In the genomic region with DNA sequence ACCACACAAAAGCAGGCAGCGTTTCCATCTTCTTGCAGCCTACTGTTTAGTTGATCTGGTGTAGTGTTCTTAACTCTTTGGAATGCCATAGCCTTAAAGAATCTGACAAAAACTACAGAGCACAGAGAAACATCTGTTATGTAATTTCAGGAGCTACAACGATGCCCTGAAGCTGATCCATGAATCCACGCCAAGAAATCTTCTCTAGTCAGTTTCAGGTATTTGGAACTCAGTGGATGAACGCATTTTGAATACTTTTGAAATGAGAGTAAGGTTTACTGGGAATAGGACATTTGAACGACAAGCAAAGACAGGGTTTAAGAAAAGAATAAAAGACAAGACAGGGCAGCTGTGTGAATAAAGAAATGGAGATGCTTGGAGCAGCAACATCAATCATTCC, we compare ENCODE assay signal across 1 cellular context.
TF ChIP-seq lines count a peak whose summit lies in the region.

No MANE protein-coding gene starts in this region.

TF ChIP-seq in HepG2, 621 proteins besides CTCF, POLR2A, EP300 and RAD21:
- TF ChIP-seq, protein P1, sequence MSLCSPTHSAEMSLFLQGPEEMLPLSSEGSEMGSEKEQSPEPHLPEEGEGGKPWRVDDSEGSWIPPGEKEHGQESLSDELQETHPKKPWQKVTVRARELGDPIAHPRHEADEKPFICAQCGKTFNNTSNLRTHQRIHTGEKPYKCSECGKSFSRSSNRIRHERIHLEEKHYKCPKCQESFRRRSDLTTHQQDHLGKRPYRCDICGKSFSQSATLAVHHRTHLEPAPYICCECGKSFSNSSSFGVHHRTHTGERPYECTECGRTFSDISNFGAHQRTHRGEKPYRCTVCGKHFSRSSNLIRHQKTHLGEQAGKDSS (CRISPR knock-in tag; IDR thresholded peaks at IDR 0.05; ENCODE audit: borderline replicate concordance, low read depth) = no peak
- TF ChIP-seq RARG (CRISPR knock-in tag; IDR thresholded peaks at IDR 0.05; ENCODE audit: low read depth) (no peak), ZNF337 (CRISPR knock-in tag; IDR thresholded peaks at IDR 0.05; ENCODE audit: borderline replicate concordance, low read depth) (no peak), RNF2 (conservative IDR thresholded peaks at IDR 0.05; ENCODE audit: low read depth) (no peak), NR2F1 (CRISPR knock-in tag; IDR thresholded peaks at IDR 0.05) (no peak), ZNF839 (CRISPR knock-in tag; IDR thresholded peaks at IDR 0.05; ENCODE audit: borderline replicate concordance) (no peak), HIVEP1 (CRISPR knock-in tag; IDR thresholded peaks at IDR 0.05) (no peak), SNAPC2 (CRISPR knock-in tag; IDR thresholded peaks at IDR 0.05) (no peak), ZNF441 (CRISPR knock-in tag; IDR thresholded peaks at IDR 0.05; ENCODE audit: borderline replicate concordance) (no peak), ZNF510 (CRISPR knock-in tag; IDR thresholded peaks at IDR 0.05; ENCODE audit: low read depth) (no peak), KDM4B (CRISPR knock-in tag; IDR thresholded peaks at IDR 0.05) (no peak), CREM (IDR thresholded peaks at IDR 0.05) (no peak), CREM (CRISPR knock-in tag; IDR thresholded peaks at IDR 0.05) (no peak)
- TF ChIP-seq, protein P2, sequence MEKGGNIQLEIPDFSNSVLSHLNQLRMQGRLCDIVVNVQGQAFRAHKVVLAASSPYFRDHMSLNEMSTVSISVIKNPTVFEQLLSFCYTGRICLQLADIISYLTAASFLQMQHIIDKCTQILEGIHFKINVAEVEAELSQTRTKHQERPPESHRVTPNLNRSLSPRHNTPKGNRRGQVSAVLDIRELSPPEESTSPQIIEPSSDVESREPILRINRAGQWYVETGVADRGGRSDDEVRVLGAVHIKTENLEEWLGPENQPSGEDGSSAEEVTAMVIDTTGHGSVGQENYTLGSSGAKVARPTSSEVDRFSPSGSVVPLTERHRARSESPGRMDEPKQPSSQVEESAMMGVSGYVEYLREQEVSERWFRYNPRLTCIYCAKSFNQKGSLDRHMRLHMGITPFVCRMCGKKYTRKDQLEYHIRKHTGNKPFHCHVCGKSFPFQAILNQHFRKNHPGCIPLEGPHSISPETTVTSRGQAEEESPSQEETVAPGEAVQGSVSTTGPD (CRISPR knock-in tag; IDR thresholded peaks at IDR 0.05) = no peak
